28 cellular contexts compared by ENCODE assay signal in genomic region chr1:112643080-112643479, GRCh38.
"Had no signal": no experiment of that assay in that cellular context is flagged by ENCODE, and none has a peak within 500 bp of the region (broad histone marks: within the 10 kb centered on the region; RNA-seq: fewer than 3 reads in every experiment).

No MANE protein-coding gene starts in this region.

- H3K4me3 ChIP-seq: adrenal gland, cardiac muscle cell, colonic mucosa, gastrocnemius medialis, left ventricle myocardium inferior, lung, mucosa of descending colon, right atrium auricular region, tibial nerve had no signal

- H3K4me3 Mint-ChIP-seq: activated CD4-positive, alpha-beta T cell treated with anti-CD3 and anti-CD28 coated beads, Interleukin-2, amount 10 ng/mL, durations not matched to agents 7 days and 5 days; activated naive CD4-positive, alpha-beta T cell treated with anti-CD3 and anti-CD28 coated beads, Interleukin-2, amount 50 U/mL, for 24 hours; activated T-helper 1 cell treated with anti-CD3 and anti-CD28 coated beads, Interleukin-12 subunit alpha, Interleukin-12 subunit beta, Interleukin-2, Interleukin-4 antibody, amounts not matched to agents 30 ng/mL and 10 ng/mL and 1 ng/mL, durations not matched to agents 14 hours and 24 hours and 36 hours; brain; nephron progenitor cell had no signal

- H2AFZ ChIP-seq: parathyroid adenoma had no signal

- ATAC-seq: activated CD4-positive, CD25-positive, alpha-beta regulatory T cell treated with anti-CD3 and anti-CD28 coated beads, Interleukin-2, amount 50 U/mL, for 24 hours; gastrocnemius medialis; mucosa of descending colon had no signal

- H3K27ac Mint-ChIP-seq: activated CD4-positive, alpha-beta T cell treated with anti-CD3 and anti-CD28 coated beads, Interleukin-2, amount 10 ng/mL, durations not matched to agents 7 days and 5 days; activated naive CD4-positive, alpha-beta T cell treated with anti-CD3 and anti-CD28 coated beads, Interleukin-2, amount 50 U/mL, for 24 hours; activated T-helper 1 cell treated with anti-CD3 and anti-CD28 coated beads, Interleukin-12 subunit alpha, Interleukin-12 subunit beta, Interleukin-2, Interleukin-4 antibody, amounts not matched to agents 30 ng/mL and 10 ng/mL and 1 ng/mL, durations not matched to agents 14 hours and 24 hours and 36 hours; brain; nephron progenitor cell had no signal

- H3K27me3 Mint-ChIP-seq: activated CD4-positive, alpha-beta T cell treated with anti-CD3 and anti-CD28 coated beads, Interleukin-2, amount 10 ng/mL, durations not matched to agents 7 days and 5 days; activated naive CD4-positive, alpha-beta T cell treated with anti-CD3 and anti-CD28 coated beads, Interleukin-2, amount 50 U/mL, for 24 hours; brain had no signal

- DNase-seq: activated CD4-positive, alpha-beta T cell treated with anti-CD3 and anti-CD28 coated beads, Interleukin-2, amount 10 ng/mL, durations not matched to agents 7 days and 5 days; activated gamma-delta T cell; activated T-cell treated with anti-CD3 and anti-CD28 coated beads for 4 hours; adrenal gland; aorta; cerebellar nuclear complex; colonic mucosa; effector CD8-positive, alpha-beta T cell; gastrocnemius medialis; glutamatergic neuron; islet precursor cell; left ventricle myocardium inferior; mesendoderm; mucosa of descending colon; nephron progenitor cell; stimulated activated CD4-positive, alpha-beta T cell treated with anti-CD3 and anti-CD28 coated beads, Interleukin-2, amount 100 ng/mL, for 48 hours; stimulated activated naive CD4-positive, alpha-beta T cell treated with Interleukin-2 at 50 U/mL for 16 hours; T-helper 1 cell had no signal

- H3K4me1 Mint-ChIP-seq: nephron progenitor cell had no signal

- H3K27me3 ChIP-seq: adrenal gland, cardiac muscle cell, colonic mucosa, gastrocnemius medialis, neutrophil, right atrium auricular region, tibial nerve had no signal

- H3K9me3 Mint-ChIP-seq: activated naive CD4-positive, alpha-beta T cell treated with anti-CD3 and anti-CD28 coated beads, Interleukin-2, amount 50 U/mL, for 24 hours; activated T-helper 1 cell treated with anti-CD3 and anti-CD28 coated beads, Interleukin-12 subunit alpha, Interleukin-12 subunit beta, Interleukin-2, Interleukin-4 antibody, amounts not matched to agents 30 ng/mL and 10 ng/mL and 1 ng/mL, durations not matched to agents 14 hours and 24 hours and 36 hours had no signal

- H3K27ac ChIP-seq: adrenal gland, cardiac muscle cell, colonic mucosa, gastrocnemius medialis, left ventricle myocardium inferior, parathyroid adenoma, right atrium auricular region, tibial nerve had no signal

- H3K4me1 ChIP-seq: colonic mucosa, parathyroid adenoma, right atrium auricular region had no signal

- H3K36me3 ChIP-seq: colonic mucosa had no signal
